20 cellular contexts compared by ENCODE assay signal in the genomic region with DNA sequence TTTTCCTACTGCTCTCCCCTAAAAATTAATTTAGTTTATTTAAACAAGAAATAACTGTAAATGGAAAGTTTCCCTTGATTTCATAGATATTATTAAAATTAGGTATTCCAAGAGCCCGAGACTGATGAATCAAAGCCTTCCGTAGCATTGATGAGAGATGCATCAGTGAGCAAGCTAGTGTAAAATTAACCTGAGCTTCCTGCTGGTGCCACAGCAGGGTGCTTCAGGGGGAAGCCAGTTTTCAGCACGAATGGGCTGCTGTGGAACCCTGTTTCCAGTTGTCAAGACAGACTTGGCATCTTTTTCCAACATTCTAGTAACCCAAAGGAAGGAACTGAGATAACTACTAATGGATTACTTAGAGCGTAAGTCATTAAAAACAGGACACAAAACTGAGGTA.
DNase-seq lines count a peak whose midpoint lies in the region; ATAC-seq, FAIRE-seq and TF ChIP-seq lines count a peak whose summit lies in the region.
"Had no signal": no experiment of that assay in that cellular context is flagged by ENCODE, and none has a peak within 500 bp of the region (broad histone marks: within the 10 kb centered on the region; RNA-seq: fewer than 3 reads in every experiment).

No MANE protein-coding gene starts in this region.

- H3K4me3 ChIP-seq in SK-N-SH (ENCODE audit: low read depth in 2 of 2, low read length in 1 of 2) = no peak overlapping the region
- H3K4me3 ChIP-seq: SJSA1 had no signal

- no peak for TF ChIP-seq CTCF in nephron (IDR thresholded peaks at IDR 0.05; ENCODE audit: unreplicated experiment in 3 of 3)
- TF ChIP-seq CTCF in SK-N-SH (IDR thresholded peaks at IDR 0.05) = no peak

- no peak overlapping the region for H3K9ac ChIP-seq in SK-N-SH

- FAIRE-seq in GM18507 (lab: Jason Lieb, UNC) = peak; percentile 56

- H3K9me2 ChIP-seq in SK-N-SH = no peaks in the 10 kb centered on the region

- no peaks in the 10 kb centered on the region for H4K20me1 ChIP-seq in SK-N-SH (ENCODE audit: insufficient read depth)

- TF ChIP-seq RAD21 in SK-N-SH (IDR thresholded peaks at IDR 0.05; ENCODE audit: low read length) = no peak

- DNase-seq in GM18507 (ENCODE audit: extremely low spot score, insufficient read length, low read depth) (no peak), HK-2 (ENCODE audit: unreplicated experiment) (peak; percentile 4), HPDE6-E6E7 (ENCODE audit: extremely low spot score) (no peak), SK-N-SH (no peak)
- DNase-seq: CD8-positive, alpha-beta T cell; DMS 273 treated with DMSO at 0.1 percent for 48 hours; MM.1S; NCI-H1105; NCI-H2029; NCI-H69; NK-92 treated with Interleukin-12 subunit alpha and Interleukin-12 subunit beta, amount 100 ng/mL, for 24 hours; OCI-M1; T-helper 9 cell had no signal

- no peaks in the 10 kb centered on the region for H3K36me3 ChIP-seq in SK-N-SH (replicated peaks in 1 of 2; ENCODE audit: control insufficient read depth in 1 of 2, insufficient read depth in 2 of 2, low read length in 1 of 2)
- H3K36me3 ChIP-seq: SJSA1 had no signal

- 58% methylated on average over 4 of the region's 4 CpGs for WGBS in SK-N-SH (ENCODE audit: low lambda C conversion rate)

- H3K9me3 Mint-ChIP-seq in nephron = no peaks in the 10 kb centered on the region
- H3K9me3 Mint-ChIP-seq: CD8-positive, alpha-beta T cell had no signal

- ATAC-seq in GM21381 (IDR thresholded peaks at IDR 0.05; ENCODE audit: unreplicated experiment) = peak; percentile 57
- no peak for ATAC-seq in HG02973 (IDR thresholded peaks at IDR 0.05; ENCODE audit: unreplicated experiment)
- ATAC-seq: CD8-positive, alpha-beta T cell; HCT116 had no signal

- H3K4me1 Mint-ChIP-seq in nephron = peaks cover 15% of the 10 kb centered on the region

- H3K4me2 ChIP-seq in SK-N-SH = no peak overlapping the region

- H3K27ac Mint-ChIP-seq in nephron = peak overlapping the region in 2 of 3 experiments; percentile 37 to 85
- H3K27ac Mint-ChIP-seq: B cell; CD8-positive, alpha-beta T cell had no signal

- no peaks in the 10 kb centered on the region for H3K27me3 Mint-ChIP-seq in nephron (ENCODE audit: low read depth)
- H3K27me3 Mint-ChIP-seq: B cell had no signal

- CTCF ChIA-PET in SK-N-SH (lab: Yijun Ruan, JAX) = no interaction called here

- no peaks in the 10 kb centered on the region for H3F3A ChIP-seq in SK-N-SH (replicated peaks; ENCODE audit: insufficient read depth)

- POLR2A ChIA-PET in SK-N-SH (lab: Yijun Ruan, JAX) = no interaction called here

- H3K4me1 ChIP-seq in SK-N-SH (ENCODE audit: control insufficient read depth in 1 of 2, insufficient read depth in 2 of 2, low read depth in 1 of 2, low read length in 1 of 2) = no peaks in the 10 kb centered on the region
- H3K4me1 ChIP-seq: SJSA1 had no signal

- no peak overlapping the region for H3K4me3 Mint-ChIP-seq in nephron
- H3K4me3 Mint-ChIP-seq: B cell; CD8-positive, alpha-beta T cell had no signal

- no peaks in the 10 kb centered on the region for H3K79me2 ChIP-seq in SK-N-SH (ENCODE audit: insufficient read depth)

- H3K9me3 ChIP-seq in SK-N-SH = no peaks in the 10 kb centered on the region
- H3K9me3 ChIP-seq: SJSA1 had no signal

- no peak overlapping the region for H3K27ac ChIP-seq in SK-N-SH (ENCODE audit: low read depth in 2 of 2, low read length in 1 of 2)
- H3K27ac ChIP-seq: RWPE1, SJSA1 had no signal

- no peak overlapping the region for H2AFZ ChIP-seq in SK-N-SH (ENCODE audit: low read depth)

- TF ChIP-seq EP300 in SK-N-SH (IDR thresholded peaks at IDR 0.05; ENCODE audit: borderline replicate concordance in 1 of 2, low read depth in 1 of 2, low read length in 1 of 2) = no peak

- H3K27me3 ChIP-seq in SK-N-SH (ENCODE audit: insufficient read depth) = no peaks in the 10 kb centered on the region
- H3K27me3 ChIP-seq: SJSA1 had no signal

- peaks cover 6% of the 10 kb centered on the region for H3K36me3 Mint-ChIP-seq in nephron (ENCODE audit: low read depth)

TF ChIP-seq in SK-N-SH, 30 proteins besides CTCF, POLR2A, EP300 and RAD21:
- TF ChIP-seq, protein P1, sequence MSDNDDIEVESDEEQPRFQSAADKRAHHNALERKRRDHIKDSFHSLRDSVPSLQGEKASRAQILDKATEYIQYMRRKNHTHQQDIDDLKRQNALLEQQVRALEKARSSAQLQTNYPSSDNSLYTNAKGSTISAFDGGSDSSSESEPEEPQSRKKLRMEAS (IDR thresholded peaks at IDR 0.05; ENCODE audit: low read depth) = no peak
- TF ChIP-seq MXI1 (IDR thresholded peaks at IDR 0.05; ENCODE audit: low read depth, low read length) (no peak), FOXJ3 (CRISPR knock-in tag; IDR thresholded peaks at IDR 0.05) (no peak), ELF1 (IDR thresholded peaks at IDR 0.05) (no peak), MEF2A (IDR thresholded peaks at IDR 0.05; ENCODE audit: borderline replicate concordance, low read depth) (no peak)
- TF ChIP-seq, protein P2, sequence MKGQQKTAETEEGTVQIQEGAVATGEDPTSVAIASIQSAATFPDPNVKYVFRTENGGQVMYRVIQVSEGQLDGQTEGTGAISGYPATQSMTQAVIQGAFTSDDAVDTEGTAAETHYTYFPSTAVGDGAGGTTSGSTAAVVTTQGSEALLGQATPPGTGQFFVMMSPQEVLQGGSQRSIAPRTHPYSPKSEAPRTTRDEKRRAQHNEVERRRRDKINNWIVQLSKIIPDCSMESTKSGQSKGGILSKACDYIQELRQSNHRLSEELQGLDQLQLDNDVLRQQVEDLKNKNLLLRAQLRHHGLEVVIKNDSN (IDR thresholded peaks at IDR 0.05; ENCODE audit: borderline replicate concordance, low read depth) = no peak
